8 cellular contexts compared by ENCODE assay signal in the genomic region with DNA sequence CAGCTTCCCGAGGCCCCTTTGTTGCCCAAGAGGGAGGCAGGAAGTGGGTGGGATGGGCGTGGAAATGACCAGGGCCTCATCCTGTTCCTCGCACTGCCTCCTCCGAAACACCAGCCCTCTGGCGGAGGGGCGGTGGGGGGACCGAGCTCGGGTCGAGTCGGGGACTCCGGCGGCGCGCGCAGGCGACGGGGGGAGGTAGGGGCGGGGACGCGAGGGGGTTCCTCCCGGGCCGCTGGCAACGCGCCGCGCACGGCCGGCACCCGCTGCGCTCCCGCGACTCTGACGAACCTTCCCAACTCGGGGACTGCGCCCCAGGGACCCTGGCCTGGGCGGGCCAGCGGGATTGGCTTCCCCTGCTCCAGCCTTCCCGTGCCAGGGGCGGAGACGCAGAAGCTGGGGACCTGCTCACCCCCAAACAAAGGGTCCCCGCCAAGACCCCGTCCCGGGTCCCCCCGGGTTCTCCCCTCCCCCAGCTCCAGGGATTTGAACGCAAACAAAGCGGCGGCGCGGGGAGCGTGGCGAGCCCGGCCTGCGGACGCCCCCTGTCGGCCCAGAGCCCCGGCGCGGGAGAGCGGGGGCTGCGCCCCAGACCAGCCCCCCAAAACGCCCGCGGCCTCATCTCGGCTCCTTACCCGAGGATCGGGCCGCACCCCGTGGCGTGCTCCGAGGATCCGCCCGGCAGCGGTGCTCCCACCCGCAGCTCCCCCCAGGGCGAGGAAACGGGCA. TPM values are rescaled to one million over a fixed set of nuclear protein-coding genes. Genes with fewer than 3 reads are reported as not detected.
DNase-seq lines count a peak whose midpoint lies in the region; ATAC-seq and TF ChIP-seq lines count a peak whose summit lies in the region.

No MANE protein-coding gene starts in this region.

- TF ChIP-seq CTCF in BJ (IDR thresholded peaks at IDR 0.05; ENCODE audit: insufficient read depth, low read depth, low read length) (peak; percentile 47), RWPE1 (conservative IDR thresholded peaks at IDR 0.05; ENCODE audit: low read depth) (peak; percentile 72), omental fat pad (IDR thresholded peaks at IDR 0.05) (no peak)

- peak overlapping the region; percentile 89 for H3K27ac ChIP-seq in RWPE1

- H3K36me3 ChIP-seq in BJ (ENCODE audit: control insufficient read depth, insufficient read depth, low read length): peaks cover 28% of the 10 kb centered on the region

- CTCF ChIA-PET in BJ (lab: Yijun Ruan, JAX): interaction anchor here (0.6 to 3.6 kb wide), 22 partner anchors 9 to 329 kb away, joined by 3 to 34 read pairs (median 4); a partner anchor contains a TSS
- CTCF ChIA-PET in RWPE1 (lab: Yijun Ruan, JAX): interaction anchor here (0.6 to 3.1 kb wide), 15 partner anchors 11 to 320 kb away, joined by 3 to 27 read pairs (median 3); a partner anchor contains a TSS

- H3K27ac Mint-ChIP-seq in activated naive CD8-positive, alpha-beta T cell treated with anti-CD3 and anti-CD28 coated beads, Interleukin-2, amount 50 U/mL, for 24 hours: peak overlapping the region; percentile 77

- no peaks in the 10 kb centered on the region for H3K9me3 Mint-ChIP-seq in activated naive CD8-positive, alpha-beta T cell treated with anti-CD3 and anti-CD28 coated beads, Interleukin-2, amount 50 U/mL, for 24 hours

- no peaks in the 10 kb centered on the region for H3K36me3 Mint-ChIP-seq in activated naive CD8-positive, alpha-beta T cell treated with anti-CD3 and anti-CD28 coated beads, Interleukin-2, amount 50 U/mL, for 24 hours (ENCODE audit: low read depth)

- ATAC-seq in GM19023 (IDR thresholded peaks at IDR 0.05; ENCODE audit: unreplicated experiment): peak; percentile 37
- peak; percentile 57 for ATAC-seq in activated naive CD8-positive, alpha-beta T cell treated with anti-CD3 and anti-CD28 coated beads, Interleukin-2, amount 50 U/mL, for 24 hours
- ATAC-seq in Right ventricle myocardium inferior: peak; percentile 73
- peak; percentile 55 for ATAC-seq in omental fat pad (ENCODE audit: low FRiP score)
- no peak for ATAC-seq in HG03378 (IDR thresholded peaks at IDR 0.05; ENCODE audit: unreplicated experiment)

- no peaks in the 10 kb centered on the region; the same call in 1 of the 2 replicates for H3K27me3 ChIP-seq in BJ (ENCODE audit: control insufficient read depth, insufficient read depth, low read length)

- intact Hi-C loops in Right ventricle myocardium inferior (cut with DNase I): loop anchor here (1.0 kb wide), 2 partner anchors 10 to 39 kb away; a partner anchor contains a TSS

- POLR2A ChIA-PET in BJ (lab: Charles Lee) (interaction anchor here (0.8 kb wide), 1 partner anchor 11 kb away, joined by 5 read pairs; no protein-coding TSS in a partner anchor), RWPE1 (lab: Yijun Ruan, JAX; ENCODE audit: low non-redundant PET) (interaction anchor here (0.6 to 1.6 kb wide), 3 partner anchors 11 to 167 kb away, joined by 3 to 9 read pairs (median 7); a partner anchor contains a TSS)

- DNase-seq in BJ (ENCODE audit: low read depth) (peak; percentile 37), HuH-7 (ENCODE audit: low spot score) (peak; percentile 99), RWPE1 (ENCODE audit: low spot score) (peak; percentile 82), Right ventricle myocardium inferior (ENCODE audit: missing footprints) (peak; percentile 93), omental fat pad (ENCODE audit: low spot score) (peak; percentile 68)
- peak; percentile 72 for DNase-seq in activated naive CD8-positive, alpha-beta T cell treated with anti-CD3 and anti-CD28 coated beads, Interleukin-2, amount 50 U/mL, for 24 hours

- H3K4me3 Mint-ChIP-seq in activated naive CD8-positive, alpha-beta T cell treated with anti-CD3 and anti-CD28 coated beads, Interleukin-2, amount 50 U/mL, for 24 hours: peak overlapping the region; percentile 82

- peaks cover 40% of the 10 kb centered on the region for H3K4me1 Mint-ChIP-seq in activated naive CD8-positive, alpha-beta T cell treated with anti-CD3 and anti-CD28 coated beads, Interleukin-2, amount 50 U/mL, for 24 hours

- peak overlapping the region; percentile 95 for H3K4me3 ChIP-seq in BJ (ENCODE audit: low read depth, low read length)

- peaks cover 6% of the 10 kb centered on the region for H3K27me3 Mint-ChIP-seq in activated naive CD8-positive, alpha-beta T cell treated with anti-CD3 and anti-CD28 coated beads, Interleukin-2, amount 50 U/mL, for 24 hours

RNA-seq across cellular contexts. Expression of a gene that starts 1.2 kb away (rescaled TPM):
- 16.4 and 29.7 TPM in 2 replicates for polyA plus RNA-seq in BJ (2011; rRNA removed)
- 20.4 and 24.4 TPM in 2 replicates for polyA minus RNA-seq in BJ (2011; rRNA and poly(A)+ RNA removed)
- total RNA-seq in Right ventricle myocardium inferior (22.7 TPM), omental fat pad (10 to 100 TPM; 19.7 to 40.4 (median 26.9) TPM)

RNA-seq across cellular contexts. Expression of a gene that starts 10.9 kb away (rescaled TPM):
- 6.8 and 8.1 TPM in 2 replicates for polyA plus RNA-seq in BJ (2011; rRNA removed)
- 4.5 and 6.4 TPM in 2 replicates for polyA minus RNA-seq in BJ (2011; rRNA and poly(A)+ RNA removed)
- 17.4 TPM for total RNA-seq in Right ventricle myocardium inferior
- total RNA-seq in omental fat pad: 10 to 100 TPM in 2 of 4 donors, 1 to 10 TPM in 2; 6.6 to 15.3 (median 10.3) TPM

RNA-seq across cellular contexts. Expression of a gene that starts 24.9 kb away (rescaled TPM):
- polyA plus RNA-seq in BJ (2011; rRNA removed): 0.85 and 1.4 TPM in 2 replicates
- 0.90 and 1.9 TPM in 2 replicates for polyA minus RNA-seq in BJ (2011; rRNA and poly(A)+ RNA removed)
- 12.7 TPM for total RNA-seq in Right ventricle myocardium inferior
- 1 to 10 TPM; 1.4 to 4.4 (median 1.8) TPM for total RNA-seq in omental fat pad

RNA-seq across cellular contexts. Expression of a gene that starts 52.6 kb away (rescaled TPM):
- 7.6 and 9.8 TPM in 2 replicates for polyA plus RNA-seq in BJ (2011; rRNA removed)
- 14.7 and 18.2 TPM in 2 replicates for polyA minus RNA-seq in BJ (2011; rRNA and poly(A)+ RNA removed)
- total RNA-seq in Right ventricle myocardium inferior (13.3 TPM), omental fat pad (10 to 100 TPM in 2 of 4 donors, 1 to 10 TPM in 2; 5.9 to 11.0 (median 9.5) TPM)

Comparison
In these comparisons a context has a peak if more than half of its experiments do, and no peak if none do; other contexts are left out.
1. DNase-seq: peak in every context shown above with its lines; median percentile 99 in HuH-7; 93 in Right ventricle myocardium inferior; 82 in RWPE1; 72 in activated naive CD8-positive, alpha-beta T cell treated with anti-CD3 and anti-CD28 coated beads, Interleukin-2, amount 50 U/mL, for 24 hours; 68 in omental fat pad; 37 in BJ.
2. CTCF ChIP-seq: peak in BJ (single experiment) and RWPE1 (single experiment); none in omental fat pad (0 of 3).